10 cellular contexts compared by ENCODE assay signal in genomic region chr7:157431951-157432540, GRCh38.
DNase-seq lines count a peak whose midpoint lies in the region; ATAC-seq and TF ChIP-seq lines count a peak whose summit lies in the region.
"Had no signal": no experiment of that assay in that cellular context is flagged by ENCODE, and none has a peak within 500 bp of the region (broad histone marks: within the 10 kb centered on the region; RNA-seq: fewer than 3 reads in every experiment).

No MANE protein-coding gene starts in this region.

- H3K79me2 ChIP-seq in Loucy (ENCODE audit: insufficient read depth, low read length) = no peaks in the 10 kb centered on the region

- peak overlapping the region; percentile 26 for H4K91ac ChIP-seq in neuronal stem cell (ENCODE audit: low read depth, low read length, poor library complexity)

- peaks cover 5% of the 10 kb centered on the region for H3K79me1 ChIP-seq in neuronal stem cell (ENCODE audit: low read depth, low read length)

- peak overlapping the region; percentile 61 for H3K4ac ChIP-seq in neuronal stem cell (ENCODE audit: low read length)

- H3K36me3 ChIP-seq in Loucy (ENCODE audit: insufficient read depth, low read length) (no peaks in the 10 kb centered on the region), endodermal cell (ENCODE audit: control insufficient read depth, insufficient read depth, low read length) (no peaks in the 10 kb centered on the region), neuronal stem cell (replicated peaks in 1 of 2; ENCODE audit: control insufficient read depth in 2 of 2, insufficient read depth in 2 of 2, low read length in 2 of 2) (peaks cover 0 to 4% of the 10 kb centered on the region in 2 donors), gastrocnemius medialis (no peaks in the 10 kb centered on the region)
- H3K36me3 ChIP-seq: ascending aorta had no signal

- peak overlapping the region; percentile 3 for H4K8ac ChIP-seq in neuronal stem cell (ENCODE audit: low read depth, low read length)

- H2BK5ac ChIP-seq in neuronal stem cell (ENCODE audit: low read length) = peak overlapping the region; percentile 76

- H3K14ac ChIP-seq in neuronal stem cell (ENCODE audit: low read length) = peak overlapping the region; percentile 0

- no peaks in the 10 kb centered on the region for H3K36me3 Mint-ChIP-seq in endodermal cell (ENCODE audit: low read depth)

- no peak overlapping the region for H3K9ac ChIP-seq in Loucy (ENCODE audit: low read depth, low read length, poor library complexity, severe bottlenecking)
- H3K9ac ChIP-seq in endodermal cell (ENCODE audit: extremely low read depth, low read length, poor library complexity, severe bottlenecking) = no peak overlapping the region
- H3K9ac ChIP-seq in neuronal stem cell (ENCODE audit: low read depth, low read length, poor library complexity) = peak overlapping the region; percentile 18

- no peak overlapping the region for H3K4me3 ChIP-seq in Loucy (ENCODE audit: low read length, poor library complexity, severe bottlenecking)
- H3K4me3 ChIP-seq in endodermal cell (ENCODE audit: low read length) = no peak overlapping the region
- H3K4me3 ChIP-seq in neuronal stem cell (ENCODE audit: low read length in 2 of 2) = no peak overlapping the region
- no peak overlapping the region for H3K4me3 ChIP-seq in gastrocnemius medialis
- H3K4me3 ChIP-seq: ascending aorta had no signal

- H3K9me3 ChIP-seq in Loucy (ENCODE audit: insufficient read depth, low read depth, low read length) (no peaks in the 10 kb centered on the region), endodermal cell (ENCODE audit: control insufficient read depth, low read length) (no peaks in the 10 kb centered on the region), neuronal stem cell (replicated peaks in 1 of 2; ENCODE audit: control insufficient read depth in 2 of 2, insufficient read depth in 1 of 2, low read depth in 1 of 2, low read length in 2 of 2) (peaks cover 0 to 7% of the 10 kb centered on the region in 2 donors), gastrocnemius medialis (no peaks in the 10 kb centered on the region)
- H3K9me3 ChIP-seq: ascending aorta had no signal

- H3K9me3 Mint-ChIP-seq in endodermal cell = no peaks in the 10 kb centered on the region

- no peak overlapping the region for H3K27ac Mint-ChIP-seq in endodermal cell

- peaks cover 5% of the 10 kb centered on the region for H3K4me1 Mint-ChIP-seq in endodermal cell

- H3K23ac ChIP-seq in neuronal stem cell (ENCODE audit: low read depth, low read length, poor library complexity) = peak overlapping the region; percentile 83

- in situ Hi-C loops in gastrocnemius medialis (cut with MboI; ENCODE audit: low sequenced_read_pairs in 4 of 4) = no loop called here

- H3K27me3 Mint-ChIP-seq in endodermal cell (ENCODE audit: insufficient read depth) = no peaks in the 10 kb centered on the region

- H3K18ac ChIP-seq in neuronal stem cell (ENCODE audit: low read length) = peak overlapping the region; percentile 76

- H3K4me1 ChIP-seq in Loucy (ENCODE audit: insufficient read depth, low read length, poor library complexity, severe bottlenecking) (no peaks in the 10 kb centered on the region), endodermal cell (ENCODE audit: control insufficient read depth, insufficient read depth, low read length) (no peaks in the 10 kb centered on the region), neuronal stem cell (ENCODE audit: control insufficient read depth in 2 of 2, insufficient read depth in 1 of 2, low read depth in 1 of 2, low read length in 2 of 2) (peaks cover 7 to 11% of the 10 kb centered on the region in 2 donors), gastrocnemius medialis (no peaks in the 10 kb centered on the region)
- H3K4me1 ChIP-seq: ascending aorta had no signal

- ATAC-seq in gastrocnemius medialis = no peak

- H3F3A ChIP-seq in Loucy (ENCODE audit: low read depth) = no peaks in the 10 kb centered on the region

- no peak for TF ChIP-seq POLR2A in gastrocnemius medialis (IDR thresholded peaks at IDR 0.05)

- intact Hi-C loops in gastrocnemius medialis (cut with DNase I; ENCODE audit: low total_unique reads) = no loop called here

- H3K9me2 ChIP-seq in Loucy (replicated peaks; ENCODE audit: low read depth, low read length) = no peaks in the 10 kb centered on the region

- H3K27ac ChIP-seq in endodermal cell (ENCODE audit: low read depth, low read length) = no peak overlapping the region
- H3K27ac ChIP-seq in neuronal stem cell (replicated peaks; ENCODE audit: low read length) = no peak overlapping the region
- H3K27ac ChIP-seq in gastrocnemius medialis = no peak overlapping the region
- H3K27ac ChIP-seq: 22Rv1, ascending aorta had no signal

- H3K4me2 ChIP-seq in Loucy (ENCODE audit: low read depth, low read length, poor library complexity, severe bottlenecking) = peak overlapping the region; percentile 46
- H3K4me2 ChIP-seq in neuronal stem cell (ENCODE audit: insufficient read depth, low read length, poor library complexity, severe bottlenecking) = no peak overlapping the region

- TF ChIP-seq CTCF in Loucy (conservative IDR thresholded peaks at IDR 0.05; ENCODE audit: low read length) = no peak
- TF ChIP-seq CTCF in endodermal cell (conservative IDR thresholded peaks at IDR 0.05) = no peak
- no peak for TF ChIP-seq CTCF in gastrocnemius medialis (IDR thresholded peaks at IDR 0.05 in 4 of 5, conservative IDR thresholded peaks at IDR 0.05 in 1 of 5)

- H2BK120ac ChIP-seq in neuronal stem cell (ENCODE audit: low read depth, low read length) = no peak overlapping the region

- 86 to 87% methylated on average over 17 to 22 of the region's 22 CpGs for WGBS in endodermal cell (ENCODE audit: insufficient coverage in 1 of 2, insufficient read length in 1 of 2), 2 experiments
- no CpG with 5 or more reads among the region's 22 CpGs for WGBS in neuronal stem cell (ENCODE audit: extremely low coverage in 2 of 2, insufficient read length in 2 of 2, insufficient replicate concordance in 1 of 2), 2 donors

- peak overlapping the region; percentile 30 for H2BK15ac ChIP-seq in neuronal stem cell (ENCODE audit: low read length)

- no peak overlapping the region for H2AFZ ChIP-seq in Loucy (ENCODE audit: low read length)
- peak overlapping the region; percentile 76 for H2AFZ ChIP-seq in neuronal stem cell (ENCODE audit: low read length)

- H4K20me1 ChIP-seq in Loucy (ENCODE audit: insufficient read depth, low read length, poor library complexity, severe bottlenecking) = no peaks in the 10 kb centered on the region

- no peaks in the 10 kb centered on the region for H3K27me3 ChIP-seq in Loucy (ENCODE audit: insufficient read depth, low read length, poor library complexity, severe bottlenecking)
- H3K27me3 ChIP-seq in endodermal cell (ENCODE audit: control insufficient read depth, insufficient read depth, low read length, poor library complexity, severe bottlenecking) = no peaks in the 10 kb centered on the region
- peaks cover 0 to 3% (median 0%) of the 10 kb centered on the region in 3 experiments for H3K27me3 ChIP-seq in neuronal stem cell (ENCODE audit: control insufficient read depth in 3 of 3, insufficient read depth in 3 of 3, low read depth in 1 of 3, low read length in 3 of 3)
- H3K27me3 ChIP-seq in gastrocnemius medialis = no peaks in the 10 kb centered on the region
- H3K27me3 ChIP-seq: ascending aorta had no signal

- peak overlapping the region; percentile 92 for H2BK12ac ChIP-seq in neuronal stem cell (ENCODE audit: low read length)

- peak overlapping the region; percentile 54 for H3K4me3 Mint-ChIP-seq in endodermal cell

- H2AK5ac ChIP-seq in neuronal stem cell (ENCODE audit: low read depth, low read length) = peak overlapping the region; percentile 33

- peak; percentile 4 for DNase-seq in NCI-H146 (lab: John Stamatoyannopoulos, UW)
- DNase-seq in NCI-H146 treated with DMSO at 0.1 percent for 48 hours (lab: John Stamatoyannopoulos, UW; ENCODE audit: unreplicated experiment) = no peak
- no peak for DNase-seq in endodermal cell
- no peak for DNase-seq in neuronal stem cell (ENCODE audit: low spot score)
- DNase-seq in Kasumi-1 (lab: John Stamatoyannopoulos, UW) = no peak
- no peak for DNase-seq in gastrocnemius medialis
- DNase-seq in DMS114 treated with DMSO at 0.1 percent for 48 hours (lab: John Stamatoyannopoulos, UW; ENCODE audit: unreplicated experiment) = no peak
